In the genomic region with DNA sequence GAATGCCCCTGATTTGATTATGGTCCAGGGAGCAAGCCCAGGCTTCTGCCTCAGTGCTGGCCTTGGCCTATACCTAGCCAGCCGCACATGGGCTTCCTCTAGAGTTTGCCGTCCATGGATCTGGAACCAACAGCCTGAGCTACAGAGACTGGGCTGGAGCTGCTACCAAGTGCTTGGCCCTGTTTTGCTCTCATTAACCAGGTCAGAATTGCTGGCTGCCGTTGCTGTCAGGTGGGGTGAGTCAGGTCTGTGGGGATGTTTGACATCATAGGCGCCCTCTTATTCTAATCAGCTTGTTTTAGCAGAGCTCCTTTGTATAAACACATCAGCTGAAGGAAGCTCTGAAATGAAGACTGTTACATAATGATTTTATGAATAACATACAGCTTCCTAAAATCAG, we compare ENCODE assay signal across 15 cellular contexts.
A peak's percentile ranks its signal among the peaks of the same experiment; 100 is the strongest.
DNase-seq lines count a peak whose midpoint lies in the region; ATAC-seq and TF ChIP-seq lines count a peak whose summit lies in the region.
"Had no signal": no experiment of that assay in that cellular context is flagged by ENCODE, and none has a peak within 500 bp of the region (broad histone marks: within the 10 kb centered on the region; RNA-seq: fewer than 3 reads in every experiment).

No MANE protein-coding gene starts in this region.

- H3K4me3 ChIP-seq in adipocyte (ENCODE audit: low read length): no peak overlapping the region
- H3K4me3 ChIP-seq in gastroesophageal sphincter: no peak overlapping the region
- H3K4me3 ChIP-seq in retinal pigment epithelial cell (ENCODE audit: low read length): no peak overlapping the region
- H3K4me3 ChIP-seq: esophagus squamous epithelium, uterus had no signal

- H3K27ac Mint-ChIP-seq in activated CD4-positive, alpha-beta T cell treated with anti-CD3 and anti-CD28 coated beads, Interleukin-2, amount 10 ng/mL, durations not matched to agents 24 days and 14 days: no peak overlapping the region

- H3K4me1 ChIP-seq in adipocyte (ENCODE audit: control insufficient read depth, insufficient read depth, low read length) (peaks cover 43% of the 10 kb centered on the region), gastroesophageal sphincter (peaks cover 6 to 37% (median 10%) of the 10 kb centered on the region in 3 donors)

- H3K36me3 Mint-ChIP-seq in activated CD4-positive, alpha-beta T cell treated with anti-CD3 and anti-CD28 coated beads, Interleukin-2, amount 10 ng/mL, durations not matched to agents 24 days and 14 days (ENCODE audit: low read depth): peaks cover 4% of the 10 kb centered on the region

- H3K4me1 Mint-ChIP-seq in activated CD4-positive, alpha-beta T cell treated with anti-CD3 and anti-CD28 coated beads, Interleukin-2, amount 10 ng/mL, durations not matched to agents 24 days and 14 days: peaks cover 21% of the 10 kb centered on the region
- H3K4me1 Mint-ChIP-seq: neural crest cell had no signal

- H3K27me3 ChIP-seq in adipocyte (replicated peaks; ENCODE audit: control insufficient read depth, insufficient read depth, low read length): no peaks in the 10 kb centered on the region
- no peaks in the 10 kb centered on the region for H3K27me3 ChIP-seq in gastroesophageal sphincter
- H3K27me3 ChIP-seq: esophagus squamous epithelium, uterus had no signal

- no peaks in the 10 kb centered on the region for H3K9me3 ChIP-seq in adipocyte (ENCODE audit: control insufficient read depth, low read length)
- no peaks in the 10 kb centered on the region for H3K9me3 ChIP-seq in gastroesophageal sphincter
- H3K9me3 ChIP-seq: esophagus squamous epithelium, uterus had no signal

- ATAC-seq in gastroesophageal sphincter: peak; percentile 37
- no peak for ATAC-seq in HG03175 (IDR thresholded peaks at IDR 0.05; ENCODE audit: unreplicated experiment)

- peak overlapping the region; percentile 56 for H3K9ac ChIP-seq in adipocyte (ENCODE audit: low read length)

- H3K9me3 Mint-ChIP-seq in activated CD4-positive, alpha-beta T cell treated with anti-CD3 and anti-CD28 coated beads, Interleukin-2, amount 10 ng/mL, durations not matched to agents 24 days and 14 days: peaks cover 3% of the 10 kb centered on the region

- no peak for TF ChIP-seq EP300 in gastroesophageal sphincter (IDR thresholded peaks at IDR 0.05)

- TF ChIP-seq CTCF in gastroesophageal sphincter (IDR thresholded peaks at IDR 0.05) (no peak), retinal pigment epithelial cell (conservative IDR thresholded peaks at IDR 0.05; ENCODE audit: low read depth, low read length) (no peak)

- H3K36me3 ChIP-seq in adipocyte (ENCODE audit: control insufficient read depth, insufficient read depth, low read length, severe bottlenecking) (no peaks in the 10 kb centered on the region), gastroesophageal sphincter (no peaks in the 10 kb centered on the region)
- H3K36me3 ChIP-seq: esophagus squamous epithelium, uterus had no signal

- WGBS in gastroesophageal sphincter (ENCODE audit: low coverage in 1 of 2), 2 donors: 42 to 52% methylated on average over 2 to 4 of the region's 4 CpGs

- H3K27me3 Mint-ChIP-seq in activated CD4-positive, alpha-beta T cell treated with anti-CD3 and anti-CD28 coated beads, Interleukin-2, amount 10 ng/mL, durations not matched to agents 24 days and 14 days: no peaks in the 10 kb centered on the region

- no peak overlapping the region for H3K4me3 Mint-ChIP-seq in activated CD4-positive, alpha-beta T cell treated with anti-CD3 and anti-CD28 coated beads, Interleukin-2, amount 10 ng/mL, durations not matched to agents 24 days and 14 days
- H3K4me3 Mint-ChIP-seq: neural crest cell had no signal

- intact Hi-C loops in activated CD4-positive, alpha-beta T cell treated with anti-CD3 and anti-CD28 coated beads, Interleukin-2, amount 10 ng/mL, durations not matched to agents 24 days and 14 days (cut with micrococcal nuclease): no loop called here

- peak overlapping the region in 3 of 4 donors; percentile 58 to 78 (median 63) for H3K27ac ChIP-seq in gastroesophageal sphincter

- DNase-seq in activated CD4-positive, alpha-beta T cell treated with anti-CD3 and anti-CD28 coated beads, Interleukin-2, amount 10 ng/mL, durations not matched to agents 24 days and 14 days: peak; percentile 43
- DNase-seq in activated CD4-positive, alpha-beta T cell treated with anti-CD3 and anti-CD28 coated beads, Interleukin-2, amount 50 U/mL, for 4 hours: no peak
- no peak for DNase-seq in adipocyte (ENCODE audit: low read depth)
- peak; percentile 88 for DNase-seq in retinal pigment epithelial cell (ENCODE audit: low read depth)
- no peak for DNase-seq in SIG-M5 (lab: John Stamatoyannopoulos, UW)
- no peak for DNase-seq in hippocampal formation (lab: John Stamatoyannopoulos, UW)
- DNase-seq: DMS 273 treated with DMSO at 0.1 percent for 48 hours, esophagus squamous epithelium, left cardiac atrium, NCI-H524 treated with DMSO at 0.1 percent for 48 hours, RPMI8226, uterus had no signal

- no peak for TF ChIP-seq POLR2A in gastroesophageal sphincter (IDR thresholded peaks at IDR 0.05)

Comparison
In these comparisons a context has a peak if more than half of its experiments do, and no peak if none do; other contexts are left out.
1. DNase-seq: peak in activated CD4-positive, alpha-beta T cell treated with anti-CD3 and anti-CD28 coated beads, Interleukin-2, amount 10 ng/mL, durations not matched to agents 24 days and 14 days (single experiment) and retinal pigment epithelial cell (single experiment); none in activated CD4-positive, alpha-beta T cell treated with anti-CD3 and anti-CD28 coated beads, Interleukin-2, amount 50 U/mL, for 4 hours (0 of 2), adipocyte (single experiment), SIG-M5 (single experiment) and hippocampal formation (0 of 2).